ENCODE assay signal across 32 cellular contexts in the genomic region with DNA sequence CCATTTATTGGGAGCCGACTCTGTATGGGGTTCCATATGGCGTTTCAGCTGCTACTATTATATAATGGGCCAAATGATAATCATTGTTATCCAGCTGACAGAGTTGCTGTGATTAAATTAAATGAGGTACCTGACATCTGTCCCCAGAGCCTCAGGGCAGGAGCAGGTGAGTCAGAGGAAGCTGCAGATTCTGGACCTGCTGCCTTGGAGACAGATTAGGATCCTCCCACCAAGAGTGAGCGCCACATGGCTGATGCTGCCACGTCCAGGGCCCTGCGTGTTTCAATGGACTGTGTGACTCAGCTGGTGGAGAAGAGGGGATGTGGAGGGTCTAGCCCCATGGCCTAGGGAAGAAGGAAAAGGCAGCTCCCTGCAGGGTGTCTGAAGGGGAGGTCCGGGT. TPM values are rescaled to one million over a fixed set of nuclear protein-coding genes. Genes with fewer than 3 reads are reported as not detected.
DNase-seq lines count a peak whose midpoint lies in the region; ATAC-seq and TF ChIP-seq lines count a peak whose summit lies in the region.
"Had no signal": no experiment of that assay in that cellular context is flagged by ENCODE, and none has a peak within 500 bp of the region (broad histone marks: within the 10 kb centered on the region; RNA-seq: fewer than 3 reads in every experiment).

No MANE protein-coding gene starts in this region.

- POLR2A ChIA-PET in MCF 10A (lab: Yijun Ruan, JAX): no interaction called here
- POLR2A ChIA-PET in GM10248 (lab: Yijun Ruan, JAX): no interaction called here

- H3K79me2 ChIP-seq in mammary epithelial cell (ENCODE audit: insufficient read depth, low read length): no peaks in the 10 kb centered on the region

- H3K4me3 ChIP-seq in breast epithelium (no peak overlapping the region), RWPE2 (ENCODE audit: severe bottlenecking) (no peak overlapping the region), mammary epithelial cell (replicated peaks in 1 of 3; ENCODE audit: insufficient read depth in 1 of 3, low read depth in 2 of 3, low read length in 3 of 3) (no peak overlapping the region)
- H3K4me3 ChIP-seq: gastroesophageal sphincter, left lung, right lobe of liver, SK-N-MC, transverse colon had no signal

- no peaks in the 10 kb centered on the region for H3K36me3 ChIP-seq in breast epithelium
- no peaks in the 10 kb centered on the region for H3K36me3 ChIP-seq in RWPE2 (ENCODE audit: low read depth)
- H3K36me3 ChIP-seq in mammary epithelial cell (ENCODE audit: insufficient read depth, low read length): no peaks in the 10 kb centered on the region
- H3K36me3 ChIP-seq: gastroesophageal sphincter, left lung, neutrophil, right lobe of liver, transverse colon had no signal

- H3K27ac Mint-ChIP-seq in MCF 10A (ENCODE audit: low read depth, unreplicated experiment): no peak overlapping the region
- no peak overlapping the region for H3K27ac Mint-ChIP-seq in natural killer cell treated with Interleukin-12 subunit alpha and Interleukin-12 subunit beta and Interleukin-15 and Interleukin-18, amount 100 ng/mL, for 72 hours
- H3K27ac Mint-ChIP-seq: H9, immature natural killer cell, progenitor cell of endocrine pancreas, T-helper 17 cell had no signal

- peaks cover 27% of the 10 kb centered on the region for H3K27me3 Mint-ChIP-seq in MCF 10A (ENCODE audit: insufficient read depth, unreplicated experiment)
- H3K27me3 Mint-ChIP-seq in natural killer cell treated with Interleukin-12 subunit alpha and Interleukin-12 subunit beta and Interleukin-15 and Interleukin-18, amount 100 ng/mL, for 72 hours: peaks cover 16 to 54% of the 10 kb centered on the region in 2 donors

- TF ChIP-seq CTCF in MCF 10A (IDR thresholded peaks at IDR 0.05; ENCODE audit: unreplicated experiment) (no peak), breast epithelium (IDR thresholded peaks at IDR 0.05) (no peak), RWPE2 (IDR thresholded peaks at IDR 0.05; ENCODE audit: poor library complexity, severe bottlenecking) (no peak), GM10248 (IDR thresholded peaks at IDR 0.05; ENCODE audit: control extremely low read depth, extremely low read depth, low read depth, missing control alignments) (no peak), mammary epithelial cell (conservative IDR thresholded peaks at IDR 0.05 in 1 of 2, IDR thresholded peaks at IDR 0.05 in 1 of 2; ENCODE audit: extremely low read depth in 1 of 2, insufficient read depth in 1 of 2, low read depth in 1 of 2, low read length in 2 of 2) (no peak)

- peaks cover 9% of the 10 kb centered on the region for H3K9me3 Mint-ChIP-seq in MCF 10A (ENCODE audit: unreplicated experiment)
- no peaks in the 10 kb centered on the region for H3K9me3 Mint-ChIP-seq in natural killer cell treated with Interleukin-12 subunit alpha and Interleukin-12 subunit beta and Interleukin-15 and Interleukin-18, amount 100 ng/mL, for 72 hours
- H3K9me3 Mint-ChIP-seq: activated T-cell treated with anti-CD3 and anti-CD28 coated beads, Interleukin-2, amount 50 U/mL, for 4 hours; central memory CD8-positive, alpha-beta T cell; immature natural killer cell had no signal

- CTCF ChIA-PET in MCF 10A (lab: Yijun Ruan, JAX): no interaction called here
- CTCF ChIA-PET in GM10248 (lab: Yijun Ruan, JAX): no interaction called here
- CTCF ChIA-PET in mammary epithelial cell (lab: Charles Lee; ENCODE audit: low non-redundant PET): no interaction called here

- H3K4me1 ChIP-seq in breast epithelium (no peaks in the 10 kb centered on the region), RWPE2 (ENCODE audit: insufficient read depth, poor library complexity, severe bottlenecking) (no peaks in the 10 kb centered on the region), mammary epithelial cell (ENCODE audit: insufficient read depth, low read length) (no peaks in the 10 kb centered on the region)
- H3K4me1 ChIP-seq: gastroesophageal sphincter, left lung, right lobe of liver, transverse colon had no signal

- 48% methylated on average over 2 of the region's 6 CpGs for WGBS in mammary epithelial cell (ENCODE audit: low coverage, missing lambda C conversion rate)

- H3K9ac ChIP-seq in mammary epithelial cell (ENCODE audit: insufficient read depth, low read length): no peak overlapping the region

- peak; percentile 8 for DNase-seq in MCF 10A (ENCODE audit: unreplicated experiment)
- DNase-seq in breast epithelium (ENCODE audit: low spot score in 2 of 2): no peak
- DNase-seq in NCI-H2171 (lab: John Stamatoyannopoulos, UW): peak; percentile 37
- no peak for DNase-seq in RWPE2 (ENCODE audit: low spot score)
- DNase-seq in GM10248 (ENCODE audit: extremely low spot score): no peak
- no peak for DNase-seq in natural killer cell treated with Interleukin-12 subunit alpha and Interleukin-12 subunit beta and Interleukin-15 and Interleukin-18, amount 100 ng/mL, for 72 hours (ENCODE audit: low spot score)
- no peak for DNase-seq in GM19240 (ENCODE audit: insufficient read length, low spot score)
- DNase-seq in mammary epithelial cell: no peak
- DNase-seq: ACHN; activated CD4-positive, alpha-beta T cell treated with anti-CD3 and anti-CD28 coated beads for 48 hours; activated gamma-delta T cell treated with Interleukin-2 at 50 U/mL for 16 hours; activated T-cell treated with anti-CD3 and anti-CD28 coated beads, Interleukin-2, amount 50 U/mL, for 4 hours; dermis blood vessel endothelial cell; DMS79 treated with DMSO at 0.1 percent for 48 hours; H9; hippocampal formation; immature natural killer cell; KBM-7; left lung; NCI-H1930; NCI-H510A; right lobe of liver; RPMI8226; stimulated activated CD4-positive, alpha-beta T cell treated with anti-CD3 and anti-CD28 coated beads, Interleukin-4, amount 100 ng/mL, for 1 hour; T-helper 17 cell; transverse colon had no signal

- H2AFZ ChIP-seq in mammary epithelial cell (ENCODE audit: low read depth, low read length): no peak overlapping the region

- in situ Hi-C loops in mammary epithelial cell (cut with MboI; ENCODE audit: low sequenced_read_pairs in 2 of 2): no loop called here

- H3K27me3 ChIP-seq in breast epithelium (peaks cover 0 to 59% of the 10 kb centered on the region in 2 donors), RWPE2 (ENCODE audit: insufficient read depth, poor library complexity, severe bottlenecking) (no peaks in the 10 kb centered on the region), mammary epithelial cell (ENCODE audit: insufficient read depth, low read length) (no peaks in the 10 kb centered on the region)
- H3K27me3 ChIP-seq: gastroesophageal sphincter, left lung, neutrophil, right lobe of liver, transverse colon had no signal

- no peaks in the 10 kb centered on the region for H3K4me1 Mint-ChIP-seq in MCF 10A (ENCODE audit: insufficient read depth, unreplicated experiment)
- H3K4me1 Mint-ChIP-seq in natural killer cell treated with Interleukin-12 subunit alpha and Interleukin-12 subunit beta and Interleukin-15 and Interleukin-18, amount 100 ng/mL, for 72 hours (ENCODE audit: low read depth in 2 of 2): peaks cover 0 to 2% of the 10 kb centered on the region in 2 donors
- H3K4me1 Mint-ChIP-seq: central memory CD8-positive, alpha-beta T cell; H9; immature natural killer cell; T-helper 17 cell had no signal

- intact Hi-C loops in MCF 10A (cut with micrococcal nuclease): no loop called here
- intact Hi-C loops in breast epithelium (cut with DNase I; ENCODE audit: low total_unique reads): no loop called here
- intact Hi-C loops in mammary epithelial cell (cut with micrococcal nuclease): no loop called here

- H4K20me1 ChIP-seq in mammary epithelial cell (ENCODE audit: insufficient read depth, low read length): no peaks in the 10 kb centered on the region

- H3K9me3 ChIP-seq in breast epithelium (no peaks in the 10 kb centered on the region), RWPE2 (ENCODE audit: severe bottlenecking) (no peaks in the 10 kb centered on the region), mammary epithelial cell (replicated peaks; ENCODE audit: insufficient read depth, low read length) (peaks cover 5% of the 10 kb centered on the region)
- H3K9me3 ChIP-seq: gastroesophageal sphincter, left lung, neutrophil, right lobe of liver, transverse colon had no signal

- H3K4me2 ChIP-seq in mammary epithelial cell (ENCODE audit: insufficient read depth, low read depth, low read length): no peak overlapping the region

- no peaks in the 10 kb centered on the region for H3K36me3 Mint-ChIP-seq in MCF 10A (ENCODE audit: insufficient read depth, unreplicated experiment)
- H3K36me3 Mint-ChIP-seq in natural killer cell treated with Interleukin-12 subunit alpha and Interleukin-12 subunit beta and Interleukin-15 and Interleukin-18, amount 100 ng/mL, for 72 hours: no peaks in the 10 kb centered on the region
- H3K36me3 Mint-ChIP-seq: immature natural killer cell had no signal

- H3K27ac ChIP-seq in breast epithelium (no peak overlapping the region), RWPE2 (ENCODE audit: poor library complexity, severe bottlenecking) (no peak overlapping the region), mammary epithelial cell (ENCODE audit: insufficient read depth, low read depth, low read length) (no peak overlapping the region)
- H3K27ac ChIP-seq: gastroesophageal sphincter, left lung, neutrophil, right lobe of liver, SK-N-MC, transverse colon, VCaP had no signal

- no peak for TF ChIP-seq POLR2A in breast epithelium (IDR thresholded peaks at IDR 0.05)

- BruUV-seq in MCF 10A (replicated peaks; lab: Mats Ljungman, UMichigan) (no TSS peak), mammary epithelial cell (replicated peaks; lab: Mats Ljungman, UMichigan) (no TSS peak)

- H3K4me3 Mint-ChIP-seq in MCF 10A (ENCODE audit: unreplicated experiment): no peak overlapping the region
- no peak overlapping the region for H3K4me3 Mint-ChIP-seq in natural killer cell treated with Interleukin-12 subunit alpha and Interleukin-12 subunit beta and Interleukin-15 and Interleukin-18, amount 100 ng/mL, for 72 hours
- H3K4me3 Mint-ChIP-seq: activated T-cell treated with anti-CD3 and anti-CD28 coated beads, Interleukin-2, amount 50 U/mL, for 4 hours; central memory CD8-positive, alpha-beta T cell; H9; immature natural killer cell; T-helper 17 cell had no signal

- peak; percentile 44; the same call in 1 of the 3 replicates for ATAC-seq in RWPE2 (ENCODE audit: low read depth)
- ATAC-seq in natural killer cell treated with Interleukin-12 subunit alpha and Interleukin-12 subunit beta and Interleukin-15 and Interleukin-18, amount 100 ng/mL, for 72 hours: no peak
- ATAC-seq: activated T-cell treated with anti-CD3 and anti-CD28 coated beads, Interleukin-2, amount 50 U/mL, for 4 hours; gastroesophageal sphincter; left lung; right lobe of liver; T-helper 17 cell had no signal

- dilution Hi-C loops in mammary epithelial cell (cut with HindIII; ENCODE audit: low sequenced_read_pairs): no loop called here

RNA-seq across cellular contexts. Expression of a gene that starts 28.3 kb away (rescaled TPM):
- total RNA-seq in MCF 10A (2022): 112 and 140 TPM in 2 replicates
- 100 to 1,000 TPM; 130 to 155 (median 140) TPM for total RNA-seq in breast epithelium
- 100 to 1,000 TPM in 1 of 2 donors, 10 to 100 TPM in 1; 80.5 to 113 TPM for total RNA-seq in natural killer cell treated with Interleukin-12 subunit alpha and Interleukin-12 subunit beta and Interleukin-15 and Interleukin-18, amount 100 ng/mL, for 72 hours
- 10 to 100 TPM; 56.7 to 76.4 TPM for total RNA-seq in mammary epithelial cell
- 124 TPM for polyA plus RNA-seq in mammary epithelial cell
- polyA minus RNA-seq in mammary epithelial cell: 36.3 TPM

RNA-seq across cellular contexts. Expression of a gene that starts 36.9 kb away (rescaled TPM):
- total RNA-seq in MCF 10A (2022): 48.8 and 51.7 TPM in 2 replicates
- total RNA-seq in breast epithelium: 10 to 100 TPM; 18.0 to 22.0 (median 21.0) TPM
- 10 to 100 TPM; 24.5 to 49.5 TPM for total RNA-seq in natural killer cell treated with Interleukin-12 subunit alpha and Interleukin-12 subunit beta and Interleukin-15 and Interleukin-18, amount 100 ng/mL, for 72 hours
- 10 to 100 TPM; 17.2 to 44.7 TPM for total RNA-seq in mammary epithelial cell
- polyA plus RNA-seq in mammary epithelial cell: 22.6 TPM
- 40.7 TPM for polyA minus RNA-seq in mammary epithelial cell

RNA-seq across cellular contexts. Expression of a gene that starts 57.5 kb away (rescaled TPM):
- 0.56 and 0.71 TPM in 2 replicates for total RNA-seq in MCF 10A (2022)
- 10 to 100 TPM in 1 of 3 donors, 1 to 10 TPM in 2; 2.6 to 17.4 (median 3.3) TPM for total RNA-seq in breast epithelium
- total RNA-seq in natural killer cell treated with Interleukin-12 subunit alpha and Interleukin-12 subunit beta and Interleukin-15 and Interleukin-18, amount 100 ng/mL, for 72 hours: 1 to 10 TPM in 1 of 2 donors, under 1 TPM in 1; 0.71 to 2.3 TPM
- under 1 TPM; 0.17 to 0.28 TPM for total RNA-seq in mammary epithelial cell
- polyA plus RNA-seq in mammary epithelial cell: 0.06 TPM
- polyA minus RNA-seq in mammary epithelial cell: not detected

Comparison
In these comparisons a context has a peak if more than half of its experiments do, and no peak if none do; other contexts are left out.
1. DNase-seq: peak in MCF 10A (single experiment) and NCI-H2171 (single experiment); none in breast epithelium (0 of 2), RWPE2 (single experiment), GM10248 (single experiment), natural killer cell treated with Interleukin-12 subunit alpha and Interleukin-12 subunit beta and Interleukin-15 and Interleukin-18, amount 100 ng/mL, for 72 hours (single experiment), GM19240 (single experiment) and mammary epithelial cell (single experiment).